Comparison of ENCODE assay signal across 22 cellular contexts in genomic region chr18:76064998-76065397, GRCh38.
A peak's percentile ranks its signal among the peaks of the same experiment; 100 is the strongest.
DNase-seq lines count a peak whose midpoint lies in the region; ATAC-seq, FAIRE-seq and TF ChIP-seq lines count a peak whose summit lies in the region.
"Had no signal": no experiment of that assay in that cellular context is flagged by ENCODE, and none has a peak within 500 bp of the region (broad histone marks: within the 10 kb centered on the region; RNA-seq: fewer than 3 reads in every experiment).

No MANE protein-coding gene starts in this region.

- no peaks in the 10 kb centered on the region for H3K36me3 Mint-ChIP-seq in MCF 10A (ENCODE audit: insufficient read depth, unreplicated experiment)
- H3K36me3 Mint-ChIP-seq: naive B cell had no signal

- intact Hi-C loops in MCF 10A (cut with micrococcal nuclease) (no loop called here), mammary epithelial cell (cut with micrococcal nuclease) (no loop called here)

- FAIRE-seq in urothelium cell line (lab: Jason Lieb, UNC) = no peak
- FAIRE-seq: colon had no signal

- H3K9me3 ChIP-seq in mammary epithelial cell (replicated peaks; ENCODE audit: insufficient read depth, low read length) = no peaks in the 10 kb centered on the region
- peaks cover 4% of the 10 kb centered on the region; the same call in 1 of the 2 replicates for H3K9me3 ChIP-seq in NT2/D1 (ENCODE audit: insufficient read depth, low read length)
- H3K9me3 ChIP-seq: testis had no signal

- in situ Hi-C loops in mammary epithelial cell (cut with MboI; ENCODE audit: low sequenced_read_pairs in 2 of 2) = no loop called here

- no peaks in the 10 kb centered on the region for H3K27me3 Mint-ChIP-seq in MCF 10A (ENCODE audit: insufficient read depth, unreplicated experiment)
- H3K27me3 Mint-ChIP-seq: naive B cell had no signal

- DNase-seq in MCF 10A (ENCODE audit: unreplicated experiment) = peak; percentile 18
- DNase-seq in mammary epithelial cell = no peak
- peak; percentile 16 for DNase-seq in NT2/D1 (ENCODE audit: low read depth, low spot score)
- peak; percentile 76 for DNase-seq in iPS DF 4.7 (ENCODE audit: extremely low read depth, low spot score)
- DNase-seq in urothelium cell line (ENCODE audit: low spot score) = peak; percentile 13
- DNase-seq in germinal center (ENCODE audit: low spot score) = no peak
- no peak for DNase-seq in GM19240 (ENCODE audit: insufficient read length, low spot score)
- DNase-seq: activated CD4-positive, alpha-beta T cell treated with anti-CD3 and anti-CD28 coated beads, Interleukin-2, amount 50 U/mL, for 48 hours; activated naive CD4-positive, alpha-beta T cell treated with anti-CD3 and anti-CD28 coated beads, Interleukin-2, amount 50 U/mL, for 16 hours; activated T-cell treated with anti-CD3 and anti-CD28 coated beads, Interleukin-2, amount 50 U/mL, for 1 hour; COR-L47; EL; hypothalamus; naive B cell; NCI-H1105; NCI-H526 treated with DMSO at 0.1 percent for 48 hours; stimulated activated CD4-positive, alpha-beta T cell treated with anti-CD3 and anti-CD28 coated beads, Interleukin-4, amount 100 ng/mL, for 24 hours; stimulated activated CD8-positive, alpha-beta memory T cell treated with anti-CD3 and anti-CD28 coated beads, Interleukin-4, amount 100 ng/mL, for 48 hours; SW 1271; testis had no signal

- no peak for ATAC-seq in GM18867 (IDR thresholded peaks at IDR 0.05; ENCODE audit: unreplicated experiment)

- POLR2A ChIA-PET in MCF 10A (lab: Yijun Ruan, JAX) = no interaction called here

- H3K27ac Mint-ChIP-seq in MCF 10A (ENCODE audit: low read depth, unreplicated experiment) = no peak overlapping the region

- CTCF ChIA-PET in MCF 10A (lab: Yijun Ruan, JAX) (no interaction called here), mammary epithelial cell (lab: Charles Lee; ENCODE audit: low non-redundant PET) (no interaction called here)

- no peak overlapping the region for H3K4me3 ChIP-seq in mammary epithelial cell (replicated peaks in 1 of 3; ENCODE audit: insufficient read depth in 1 of 3, low read depth in 2 of 3, low read length in 3 of 3)
- H3K4me3 ChIP-seq in NT2/D1 (ENCODE audit: insufficient read length, low read depth) = no peak overlapping the region
- H3K4me3 ChIP-seq: testis had no signal

- no peak overlapping the region for H3K27ac ChIP-seq in mammary epithelial cell (ENCODE audit: insufficient read depth, low read depth, low read length)
- H3K27ac ChIP-seq: testis had no signal

- TF ChIP-seq CTCF in MCF 10A (IDR thresholded peaks at IDR 0.05; ENCODE audit: unreplicated experiment) (no peak), mammary epithelial cell (conservative IDR thresholded peaks at IDR 0.05 in 1 of 2, IDR thresholded peaks at IDR 0.05 in 1 of 2; ENCODE audit: extremely low read depth in 1 of 2, insufficient read depth in 1 of 2, low read depth in 1 of 2, low read length in 2 of 2) (no peak)

- 84% methylated on average over 5 of the region's 6 CpGs for WGBS in mammary epithelial cell (ENCODE audit: low coverage, missing lambda C conversion rate)

- no peaks in the 10 kb centered on the region for H3K36me3 ChIP-seq in mammary epithelial cell (ENCODE audit: insufficient read depth, low read length)
- no peaks in the 10 kb centered on the region for H3K36me3 ChIP-seq in NT2/D1 (ENCODE audit: insufficient read depth, insufficient read length, low read length)

- peaks cover 2% of the 10 kb centered on the region for H3K9me3 Mint-ChIP-seq in MCF 10A (ENCODE audit: unreplicated experiment)

- H3K9ac ChIP-seq in mammary epithelial cell (ENCODE audit: insufficient read depth, low read length) (no peak overlapping the region), NT2/D1 (ENCODE audit: insufficient read length, low read depth) (no peak overlapping the region)

- BruUV-seq in MCF 10A (replicated peaks; lab: Mats Ljungman, UMichigan) (no TSS peak), mammary epithelial cell (replicated peaks; lab: Mats Ljungman, UMichigan) (no TSS peak)

- H3K4me3 Mint-ChIP-seq in MCF 10A (ENCODE audit: unreplicated experiment) = no peak overlapping the region
- H3K4me3 Mint-ChIP-seq: naive B cell had no signal

- dilution Hi-C loops in mammary epithelial cell (cut with HindIII; ENCODE audit: low sequenced_read_pairs) = no loop called here

- H3K4me1 ChIP-seq in mammary epithelial cell (ENCODE audit: insufficient read depth, low read length) (no peaks in the 10 kb centered on the region), NT2/D1 (ENCODE audit: insufficient read depth, insufficient read length) (peaks cover 3% of the 10 kb centered on the region)
- H3K4me1 ChIP-seq: testis had no signal

- H3K27me3 ChIP-seq in mammary epithelial cell (ENCODE audit: insufficient read depth, low read length) (no peaks in the 10 kb centered on the region), NT2/D1 (ENCODE audit: insufficient read depth, insufficient read length) (no peaks in the 10 kb centered on the region)
- H3K27me3 ChIP-seq: testis had no signal

- H3K4me1 Mint-ChIP-seq in MCF 10A (ENCODE audit: insufficient read depth, unreplicated experiment) = no peaks in the 10 kb centered on the region
- H3K4me1 Mint-ChIP-seq: naive B cell had no signal

- H2AFZ ChIP-seq in mammary epithelial cell (ENCODE audit: low read depth, low read length) = no peak overlapping the region

- no peak overlapping the region for H3K4me2 ChIP-seq in mammary epithelial cell (ENCODE audit: insufficient read depth, low read depth, low read length)

- no peaks in the 10 kb centered on the region for H4K20me1 ChIP-seq in mammary epithelial cell (ENCODE audit: insufficient read depth, low read length)

- no peaks in the 10 kb centered on the region for H3K79me2 ChIP-seq in mammary epithelial cell (ENCODE audit: insufficient read depth, low read length)

Comparison
In these comparisons a context has a peak if more than half of its experiments do, and no peak if none do; other contexts are left out.
1. DNase-seq: peak in MCF 10A (single experiment), NT2/D1 (single experiment), iPS DF 4.7 (single experiment) and urothelium cell line (single experiment); none in mammary epithelial cell (single experiment), germinal center (single experiment) and GM19240 (single experiment).